In the genomic region with DNA sequence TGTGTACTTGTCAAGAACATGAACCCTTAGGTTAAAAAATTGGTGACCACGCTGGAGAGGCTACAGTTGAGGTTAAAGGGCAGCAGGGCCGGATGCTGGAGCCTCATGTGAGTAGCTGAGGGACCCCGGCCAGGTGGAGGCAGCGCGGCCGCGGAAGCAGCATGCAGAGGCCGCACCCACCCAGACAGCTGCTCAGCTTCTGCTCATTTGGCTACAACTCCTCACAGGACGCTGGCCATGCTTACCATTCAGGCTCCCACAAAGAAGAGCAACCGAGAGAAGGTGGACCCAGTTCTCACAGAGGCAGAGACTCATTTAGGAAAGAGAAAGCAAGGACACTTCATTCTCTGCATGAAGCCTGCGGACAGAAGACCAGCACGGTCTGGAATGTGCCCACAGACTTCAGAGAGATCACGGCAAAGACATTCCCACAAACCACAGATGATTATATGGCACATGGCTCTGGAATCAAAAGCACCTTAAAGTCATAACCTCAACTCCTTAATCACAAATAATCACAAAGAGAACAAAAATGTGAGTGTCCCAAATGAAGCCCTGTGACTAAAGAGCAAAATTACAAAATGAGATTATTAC, we compare ENCODE assay signal across 12 cellular contexts.
DNase-seq lines count a peak whose midpoint lies in the region; ATAC-seq and TF ChIP-seq lines count a peak whose summit lies in the region.
"Had no signal": no experiment of that assay in that cellular context is flagged by ENCODE, and none has a peak within 500 bp of the region (broad histone marks: within the 10 kb centered on the region; RNA-seq: fewer than 3 reads in every experiment).

No MANE protein-coding gene starts in this region.

- H2AFZ ChIP-seq in H9 (ENCODE audit: low read length) = no peak overlapping the region
- H2AFZ ChIP-seq: hepatocyte had no signal

- H4K20me1 ChIP-seq in H9 (ENCODE audit: control insufficient read depth, insufficient read depth, insufficient read length) = no peaks in the 10 kb centered on the region

- H4K8ac ChIP-seq in H9 (replicated peaks; ENCODE audit: insufficient read length, low read depth, low read length) = no peak overlapping the region

- H3K23ac ChIP-seq in H9 (ENCODE audit: insufficient read length, low read depth, low read length) = no peak overlapping the region

- no peaks in the 10 kb centered on the region for H3K27me3 Mint-ChIP-seq in H9 (ENCODE audit: low read depth)
- H3K27me3 Mint-ChIP-seq: activated CD8-positive, alpha-beta T cell treated with anti-CD3 and anti-CD28 coated beads for 36 hours had no signal

- H3K27ac ChIP-seq in H9 (ENCODE audit: insufficient read length, low read depth, low read length) = no peak overlapping the region
- H3K27ac ChIP-seq: cardiac muscle cell, hepatocyte had no signal

- no peak overlapping the region for H2BK20ac ChIP-seq in H9 (ENCODE audit: low read depth, low read length, poor library complexity, severe bottlenecking)

- no peak overlapping the region for H2BK120ac ChIP-seq in H9 (ENCODE audit: low read depth, low read length, poor library complexity, severe bottlenecking)

- H2BK12ac ChIP-seq in H9 (ENCODE audit: insufficient read length, low read depth, low read length) = no peak overlapping the region

- no peak overlapping the region for H3K14ac ChIP-seq in H9 (ENCODE audit: insufficient read depth, low read length)

- H3K79me2 ChIP-seq in H9 (ENCODE audit: insufficient read depth, low read length) = no peaks in the 10 kb centered on the region
- H3K79me2 ChIP-seq: hepatocyte had no signal

- H3K18ac ChIP-seq in H9 (ENCODE audit: insufficient read length, low read depth, low read length) = no peak overlapping the region

- H4K91ac ChIP-seq in H9 (ENCODE audit: insufficient read length, low read depth, low read length) = no peak overlapping the region

- H3K4me3 Mint-ChIP-seq in H9 = no peak overlapping the region
- H3K4me3 Mint-ChIP-seq: activated CD8-positive, alpha-beta T cell treated with anti-CD3 and anti-CD28 coated beads for 36 hours had no signal

- H3K79me1 ChIP-seq in H9 (ENCODE audit: insufficient read depth, low read depth, low read length, poor library complexity, severe bottlenecking) = no peaks in the 10 kb centered on the region

- ATAC-seq in GM21786 (IDR thresholded peaks at IDR 0.05; ENCODE audit: unreplicated experiment) (no peak), HG02588 (IDR thresholded peaks at IDR 0.05; ENCODE audit: unreplicated experiment) (no peak), GM18858 (IDR thresholded peaks at IDR 0.05; ENCODE audit: unreplicated experiment) (no peak)
- ATAC-seq: activated CD8-positive, alpha-beta T cell treated with anti-CD3 and anti-CD28 coated beads for 36 hours; Panc1 had no signal

- no peaks in the 10 kb centered on the region for H3K9me3 ChIP-seq in H9 (ENCODE audit: control insufficient read depth, low read depth, low read length)

- H4K5ac ChIP-seq in H9 (ENCODE audit: insufficient read length, low read depth, low read length) = no peak overlapping the region

- H3K9me3 Mint-ChIP-seq in H9 = no peaks in the 10 kb centered on the region; a peak in 2 of 5 replicates
- H3K9me3 Mint-ChIP-seq: activated CD8-positive, alpha-beta T cell treated with anti-CD3 and anti-CD28 coated beads for 36 hours had no signal

- H3K27me3 ChIP-seq in H9 (ENCODE audit: insufficient read depth, low read length) = no peaks in the 10 kb centered on the region
- H3K27me3 ChIP-seq: cardiac muscle cell, hepatocyte had no signal

- H3K4me1 Mint-ChIP-seq in H9 = peaks cover 12 to 14% of the 10 kb centered on the region in 2 experiments

- H2BK15ac ChIP-seq in H9 (ENCODE audit: low read depth, low read length) = no peak overlapping the region

- no peak overlapping the region for H3T11ph ChIP-seq in H9 (ENCODE audit: low read length)

- WGBS in H9 (ENCODE audit: extremely low coverage, insufficient read length, low lambda C conversion rate) = no CpG with 5 or more reads among the region's 13 CpGs

- no peak overlapping the region for H3K4ac ChIP-seq in H9 (ENCODE audit: low read depth, low read length)

- DNase-seq in AG08395 (ENCODE audit: low spot score) (peak; percentile 93), H9 (peak; percentile 24), amniotic stem cell (lab: John Stamatoyannopoulos, UW) (peak; percentile 45), kidney tubule cell (ENCODE audit: low spot score) (peak; percentile 35)
- DNase-seq in activated CD8-positive, alpha-beta memory T cell treated with anti-CD3 and anti-CD28 coated beads, Interleukin-2, amount 50 U/mL, for 48 hours = no peak
- DNase-seq: activated CD8-positive, alpha-beta T cell treated with anti-CD3 and anti-CD28 coated beads for 36 hours had no signal

- H3K4me1 ChIP-seq in H9 (ENCODE audit: insufficient read depth, low read length) = no peaks in the 10 kb centered on the region

- no peak overlapping the region for H2BK5ac ChIP-seq in H9 (ENCODE audit: insufficient read length, low read length)

- no peak overlapping the region for H3K4me2 ChIP-seq in H9 (ENCODE audit: insufficient read depth, insufficient read length, low read length)
- H3K4me2 ChIP-seq: hepatocyte had no signal

- H2AK5ac ChIP-seq in H9 (ENCODE audit: insufficient read length, low read length) = no peak overlapping the region

- H3K56ac ChIP-seq in H9 (ENCODE audit: insufficient read length, low read depth, low read length) = no peak overlapping the region

- no peak overlapping the region for H3K9ac ChIP-seq in H9 (ENCODE audit: extremely low read depth, insufficient read length, low read length)

- H3K36me3 Mint-ChIP-seq in H9 (ENCODE audit: insufficient read depth in 1 of 3, low read depth in 3 of 3) = peaks cover 5 to 9% (median 5%) of the 10 kb centered on the region in 3 experiments; a peak in 6 of 7 replicates

- no peak for TF ChIP-seq CTCF in H9 (conservative IDR thresholded peaks at IDR 0.05)

- peak overlapping the region in 1 of 3 experiments; percentile 30; a peak in 1 of 7 replicates for H3K27ac Mint-ChIP-seq in H9
- H3K27ac Mint-ChIP-seq: activated CD8-positive, alpha-beta T cell treated with anti-CD3 and anti-CD28 coated beads for 36 hours had no signal

- no peaks in the 10 kb centered on the region for H3K23me2 ChIP-seq in H9 (ENCODE audit: insufficient read length, low read depth, low read length, poor library complexity, severe bottlenecking)
